In the genomic region with DNA sequence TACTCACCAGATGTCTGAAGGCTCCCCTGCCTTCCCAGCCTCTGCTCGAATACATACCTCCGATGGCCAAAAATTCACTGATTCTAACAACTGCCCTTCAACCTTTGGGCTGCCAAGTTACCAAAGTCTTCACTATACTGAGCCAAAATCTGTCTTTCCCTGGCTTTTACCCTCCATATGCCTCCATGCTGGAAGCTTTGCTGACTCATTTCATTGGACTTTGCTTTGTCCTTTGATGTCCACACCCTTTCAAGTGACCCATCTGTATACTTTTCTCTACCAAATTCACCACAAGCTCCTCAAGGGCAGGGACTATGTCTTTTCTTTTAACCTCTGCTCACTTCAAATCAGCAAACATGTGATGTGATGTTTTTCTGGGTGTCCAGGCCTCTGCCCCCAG, we compare ENCODE assay signal across 1 cellular context.
TF ChIP-seq lines count a peak whose summit lies in the region.

No MANE protein-coding gene starts in this region.

TF ChIP-seq in SK-N-SH treated with all-trans-retinoic acid at 6 μM for 48 hours, 23 proteins besides CTCF, POLR2A, EP300 and RAD21 (continued from another document):
- TF ChIP-seq, protein P1, sequence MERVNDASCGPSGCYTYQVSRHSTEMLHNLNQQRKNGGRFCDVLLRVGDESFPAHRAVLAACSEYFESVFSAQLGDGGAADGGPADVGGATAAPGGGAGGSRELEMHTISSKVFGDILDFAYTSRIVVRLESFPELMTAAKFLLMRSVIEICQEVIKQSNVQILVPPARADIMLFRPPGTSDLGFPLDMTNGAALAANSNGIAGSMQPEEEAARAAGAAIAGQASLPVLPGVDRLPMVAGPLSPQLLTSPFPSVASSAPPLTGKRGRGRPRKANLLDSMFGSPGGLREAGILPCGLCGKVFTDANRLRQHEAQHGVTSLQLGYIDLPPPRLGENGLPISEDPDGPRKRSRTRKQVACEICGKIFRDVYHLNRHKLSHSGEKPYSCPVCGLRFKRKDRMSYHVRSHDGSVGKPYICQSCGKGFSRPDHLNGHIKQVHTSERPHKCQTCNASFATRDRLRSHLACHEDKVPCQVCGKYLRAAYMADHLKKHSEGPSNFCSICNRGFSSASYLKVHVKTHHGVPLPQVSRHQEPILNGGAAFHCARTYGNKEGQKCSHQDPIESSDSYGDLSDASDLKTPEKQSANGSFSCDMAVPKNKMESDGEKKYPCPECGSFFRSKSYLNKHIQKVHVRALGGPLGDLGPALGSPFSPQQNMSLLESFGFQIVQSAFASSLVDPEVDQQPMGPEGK (CRISPR knock-in tag; IDR thresholded peaks at IDR 0.05; ENCODE audit: borderline replicate concordance): no peak
- TF ChIP-seq, protein P2, sequence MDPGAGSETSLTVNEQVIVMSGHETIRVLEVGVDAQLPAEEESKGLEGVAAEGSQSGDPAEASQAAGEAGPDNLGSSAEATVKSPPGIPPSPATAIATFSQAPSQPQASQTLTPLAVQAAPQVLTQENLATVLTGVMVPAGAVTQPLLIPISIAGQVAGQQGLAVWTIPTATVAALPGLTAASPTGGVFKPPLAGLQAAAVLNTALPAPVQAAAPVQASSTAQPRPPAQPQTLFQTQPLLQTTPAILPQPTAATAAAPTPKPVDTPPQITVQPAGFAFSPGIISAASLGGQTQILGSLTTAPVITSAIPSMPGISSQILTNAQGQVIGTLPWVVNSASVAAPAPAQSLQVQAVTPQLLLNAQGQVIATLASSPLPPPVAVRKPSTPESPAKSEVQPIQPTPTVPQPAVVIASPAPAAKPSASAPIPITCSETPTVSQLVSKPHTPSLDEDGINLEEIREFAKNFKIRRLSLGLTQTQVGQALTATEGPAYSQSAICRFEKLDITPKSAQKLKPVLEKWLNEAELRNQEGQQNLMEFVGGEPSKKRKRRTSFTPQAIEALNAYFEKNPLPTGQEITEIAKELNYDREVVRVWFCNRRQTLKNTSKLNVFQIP (CRISPR knock-in tag; IDR thresholded peaks at IDR 0.05; ENCODE audit: borderline replicate concordance, low read depth): no peak
- TF ChIP-seq ZFP3 (CRISPR knock-in tag; IDR thresholded peaks at IDR 0.05): no peak
